ENCODE assay signal across 1 cellular context in genomic region chr22:44701824-44702478, GRCh38.
A peak's percentile ranks its signal among the peaks of the same experiment; 100 is the strongest.
TF ChIP-seq lines count a peak whose summit lies in the region.

TSS of gene PRR5 (plus strand) at chr22:44702204. CDS start at chr22:44702475, 271 bp downstream.

TF ChIP-seq in HepG2, 621 proteins besides CTCF, POLR2A, EP300 and RAD21 (continued from another document and continues in another):
- TF ChIP-seq CEBPZ (IDR thresholded peaks at IDR 0.05; ENCODE audit: low read length) (no peak), ZC3H13 (CRISPR knock-in tag; IDR thresholded peaks at IDR 0.05) (no peak), DR1 (CRISPR knock-in tag; IDR thresholded peaks at IDR 0.05) (no peak), ZNF460 (CRISPR knock-in tag; IDR thresholded peaks at IDR 0.05; ENCODE audit: borderline replicate concordance) (no peak), ZSCAN12 (CRISPR knock-in tag; IDR thresholded peaks at IDR 0.05) (no peak), ZNF260 (CRISPR knock-in tag; IDR thresholded peaks at IDR 0.05; ENCODE audit: borderline replicate concordance, low read depth) (no peak), PHB2 (IDR thresholded peaks at IDR 0.05; ENCODE audit: partially characterized antibody) (no peak), ZSCAN30 (CRISPR knock-in tag; IDR thresholded peaks at IDR 0.05) (no peak), ZNF24 (IDR thresholded peaks at IDR 0.05) (no peak), NFKB2 (CRISPR knock-in tag; IDR thresholded peaks at IDR 0.05; ENCODE audit: borderline replicate concordance) (peak; percentile 57; the same call in 1 of the 2 replicates), XRCC5 (optimal IDR thresholded peaks at IDR 0.05; ENCODE audit: low read length) (no peak), ZNF335 (CRISPR knock-in tag; IDR thresholded peaks at IDR 0.05) (no peak), TAF15 (IDR thresholded peaks at IDR 0.05; ENCODE audit: low read depth, low read length, poor library complexity, severe bottlenecking) (no peak), PAXIP1 (CRISPR knock-in tag; conservative IDR thresholded peaks at IDR 0.05) (no peak; the same call in 1 of the 2 replicates), HNRNPK (IDR thresholded peaks at IDR 0.05; ENCODE audit: low read depth, low read length, poor library complexity, severe bottlenecking) (no peak), NFE2L1 (CRISPR knock-in tag; IDR thresholded peaks at IDR 0.05; ENCODE audit: borderline replicate concordance) (no peak), GTF3A (CRISPR knock-in tag; conservative IDR thresholded peaks at IDR 0.05) (no peak), SMC3 (IDR thresholded peaks at IDR 0.05; ENCODE audit: low read length) (no peak), ZNF317 (CRISPR knock-in tag; IDR thresholded peaks at IDR 0.05) (no peak), ZNF543 (CRISPR knock-in tag; IDR thresholded peaks at IDR 0.05) (no peak), MNT (IDR thresholded peaks at IDR 0.05) (peak; percentile 49; the same call in 1 of the 2 replicates), ZSCAN9 (CRISPR knock-in tag; IDR thresholded peaks at IDR 0.05; ENCODE audit: borderline replicate concordance) (no peak), HCFC1 (IDR thresholded peaks at IDR 0.05; ENCODE audit: low read depth, low read length) (no peak), SRSF4 (IDR thresholded peaks at IDR 0.05; ENCODE audit: low read depth, low read length, poor library complexity, severe bottlenecking) (no peak), TEAD2 (CRISPR knock-in tag; IDR thresholded peaks at IDR 0.05) (no peak), BRCA1 (CRISPR knock-in tag; IDR thresholded peaks at IDR 0.05) (no peak), SIN3A (IDR thresholded peaks at IDR 0.05; ENCODE audit: borderline replicate concordance, low read depth, low read length) (no peak), SAP130 (CRISPR knock-in tag; IDR thresholded peaks at IDR 0.05; ENCODE audit: low read depth) (peak; percentile 68), TBX3 (IDR thresholded peaks at IDR 0.05; ENCODE audit: borderline replicate concordance) (no peak), ZXDC (CRISPR knock-in tag; IDR thresholded peaks at IDR 0.05) (no peak), MEF2D (CRISPR knock-in tag; IDR thresholded peaks at IDR 0.05) (peak; percentile 58; the same call in 1 of the 2 replicates), NFKBIZ (CRISPR knock-in tag; IDR thresholded peaks at IDR 0.05) (no peak), KLF12 (CRISPR knock-in tag; IDR thresholded peaks at IDR 0.05; ENCODE audit: borderline replicate concordance) (no peak), KDM6A (CRISPR knock-in tag; IDR thresholded peaks at IDR 0.05; ENCODE audit: low read depth) (no peak), ZNF20 (CRISPR knock-in tag; IDR thresholded peaks at IDR 0.05) (no peak), ZNF430 (CRISPR knock-in tag; IDR thresholded peaks at IDR 0.05) (peak; percentile 36; the same call in 1 of the 2 replicates), RORA (CRISPR knock-in tag; IDR thresholded peaks at IDR 0.05) (no peak), TFDP1 (CRISPR knock-in tag; IDR thresholded peaks at IDR 0.05; ENCODE audit: borderline replicate concordance) (peak; percentile 83; the same call in 1 of the 2 replicates), YEATS2 (CRISPR knock-in tag; IDR thresholded peaks at IDR 0.05; ENCODE audit: borderline replicate concordance) (no peak), ZNF431 (CRISPR knock-in tag; IDR thresholded peaks at IDR 0.05; ENCODE audit: borderline replicate concordance, low read depth) (no peak), ZNF362 (CRISPR knock-in tag; IDR thresholded peaks at IDR 0.05; ENCODE audit: borderline replicate concordance) (no peak), GPBP1L1 (CRISPR knock-in tag; IDR thresholded peaks at IDR 0.05) (no peak), RNF2 (conservative IDR thresholded peaks at IDR 0.05; ENCODE audit: low read depth) (peak; percentile 29; the same call in 1 of the 2 replicates), ATF7 (IDR thresholded peaks at IDR 0.05) (no peak), ATF7 (CRISPR knock-in tag; IDR thresholded peaks at IDR 0.05) (no peak), SETDB1 (CRISPR knock-in tag; IDR thresholded peaks at IDR 0.05; ENCODE audit: borderline replicate concordance) (no peak), AKAP8 (CRISPR knock-in tag; IDR thresholded peaks at IDR 0.05) (no peak), RFX1 (IDR thresholded peaks at IDR 0.05) (no peak), STAG1 (CRISPR knock-in tag; IDR thresholded peaks at IDR 0.05) (no peak), MAX (IDR thresholded peaks at IDR 0.05) (peak; percentile 92), ZNF350 (CRISPR knock-in tag; IDR thresholded peaks at IDR 0.05; ENCODE audit: borderline replicate concordance, low read depth) (no peak), KDM5B (CRISPR knock-in tag; IDR thresholded peaks at IDR 0.05; ENCODE audit: borderline replicate concordance) (peak; percentile 19; the same call in 1 of the 2 replicates), KAT7 (CRISPR knock-in tag; IDR thresholded peaks at IDR 0.05; ENCODE audit: borderline replicate concordance) (peak; percentile 39; the same call in 1 of the 2 replicates), ZNF232 (CRISPR knock-in tag; IDR thresholded peaks at IDR 0.05; ENCODE audit: borderline replicate concordance) (peak; percentile 38; the same call in 1 of the 2 replicates), ZZZ3 (CRISPR knock-in tag; IDR thresholded peaks at IDR 0.05; ENCODE audit: borderline replicate concordance) (no peak), ELF1 (CRISPR knock-in tag; IDR thresholded peaks at IDR 0.05) (no peak)
